In the genomic region with DNA sequence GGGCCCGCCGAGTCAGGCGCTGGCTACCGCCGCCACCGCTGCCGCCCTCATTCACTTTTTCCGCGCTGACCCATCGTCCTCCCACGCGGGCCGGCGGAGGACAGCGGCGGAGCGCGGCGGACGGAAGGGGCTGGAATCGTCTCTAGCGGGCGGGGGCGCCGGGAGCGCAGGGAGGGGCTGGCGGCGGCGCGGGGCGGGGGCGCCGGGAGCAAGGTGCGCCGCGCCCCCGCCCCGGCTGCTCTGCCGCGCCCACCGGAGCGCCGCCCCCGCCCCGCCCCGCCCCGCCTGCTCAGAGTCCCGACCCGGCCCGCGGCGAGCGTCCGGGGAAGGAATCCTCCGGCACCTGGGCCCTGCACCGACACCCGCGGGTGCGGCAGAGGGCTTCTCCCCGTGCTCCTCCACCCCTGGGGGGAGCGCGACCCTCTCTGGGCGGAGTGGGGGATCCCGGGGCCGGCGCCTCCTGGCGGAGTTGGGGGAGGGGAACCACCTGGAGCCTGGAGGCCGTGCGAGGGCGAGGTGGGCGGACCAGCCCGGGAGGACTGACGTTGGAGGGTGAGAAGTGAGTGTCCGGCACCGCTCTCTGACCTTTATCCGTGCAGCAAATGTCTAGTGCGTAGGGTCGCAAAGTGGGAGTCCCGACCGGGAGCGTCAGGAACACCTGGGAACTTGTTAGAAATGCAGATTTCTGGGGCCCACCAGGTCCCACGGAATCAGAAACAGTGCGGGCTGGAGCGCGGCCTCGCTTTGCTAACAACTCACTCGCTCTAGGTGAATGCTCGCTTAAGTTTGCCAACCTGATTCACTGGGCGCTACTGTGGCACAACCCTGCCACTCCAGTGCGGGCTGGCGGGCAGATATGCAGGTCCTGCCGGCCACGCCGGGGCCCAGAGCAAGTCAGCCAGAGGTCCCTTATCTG, we compare ENCODE assay signal across 9 cellular contexts. TPM values are rescaled to one million over a fixed set of nuclear protein-coding genes. Genes with fewer than 3 reads are reported as not detected.
DNase-seq lines count a peak whose midpoint lies in the region; ATAC-seq lines count a peak whose summit lies in the region.
"Had no signal": no experiment of that assay in that cellular context is flagged by ENCODE, and none has a peak within 500 bp of the region (broad histone marks: within the 10 kb centered on the region; RNA-seq: fewer than 3 reads in every experiment).

A gene with protein sequence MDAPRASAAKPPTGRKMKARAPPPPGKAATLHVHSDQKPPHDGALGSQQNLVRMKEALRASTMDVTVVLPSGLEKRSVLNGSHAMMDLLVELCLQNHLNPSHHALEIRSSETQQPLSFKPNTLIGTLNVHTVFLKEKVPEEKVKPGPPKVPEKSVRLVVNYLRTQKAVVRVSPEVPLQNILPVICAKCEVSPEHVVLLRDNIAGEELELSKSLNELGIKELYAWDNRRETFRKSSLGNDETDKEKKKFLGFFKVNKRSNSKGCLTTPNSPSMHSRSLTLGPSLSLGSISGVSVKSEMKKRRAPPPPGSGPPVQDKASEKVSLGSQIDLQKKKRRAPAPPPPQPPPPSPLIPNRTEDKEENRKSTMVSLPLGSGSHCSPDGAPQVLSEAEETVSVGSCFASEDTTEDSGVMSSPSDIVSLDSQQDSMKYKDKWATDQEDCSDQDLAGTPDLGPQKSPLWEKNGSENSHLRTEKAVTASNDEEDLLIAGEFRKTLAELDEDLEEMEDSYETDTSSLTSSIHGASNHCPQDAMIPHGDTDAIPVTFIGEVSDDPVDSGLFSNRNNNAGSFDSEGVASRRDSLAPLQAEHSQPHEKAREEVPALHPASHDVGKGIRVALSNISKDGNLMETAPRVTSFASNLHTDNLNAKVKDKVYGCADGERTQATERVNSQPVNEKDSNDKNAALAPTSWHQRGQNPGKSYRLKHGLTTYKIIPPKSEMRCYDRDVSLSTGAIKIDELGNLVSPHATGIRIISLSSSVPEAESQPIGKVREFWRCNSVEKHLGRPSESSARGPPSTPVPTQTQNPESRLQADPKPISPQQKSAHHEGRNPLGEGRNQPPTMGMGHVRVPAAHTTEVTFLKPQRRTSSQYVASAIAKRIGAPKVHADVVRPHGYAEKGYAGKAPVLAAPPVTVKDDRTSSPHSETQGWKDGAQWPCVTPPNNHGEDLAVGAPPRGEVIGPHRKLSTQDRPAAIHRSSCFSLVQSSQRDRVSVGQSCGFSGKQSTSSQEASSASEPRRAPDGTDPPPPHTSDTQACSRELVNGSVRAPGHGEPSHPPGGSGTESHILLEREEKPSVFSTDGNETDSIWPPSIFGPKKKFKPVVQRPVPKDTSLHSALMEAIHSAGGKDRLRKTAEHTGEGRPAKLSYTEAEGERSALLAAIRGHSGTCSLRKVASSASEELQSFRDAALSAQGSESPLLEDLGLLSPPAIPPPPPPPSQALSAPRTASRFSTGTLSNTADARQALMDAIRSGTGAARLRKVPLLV (minus strand): TSS at position 144 of the 916 bp plus-strand sequence. CDS start 176 bp downstream, outside the sequence.

- H3K27ac ChIP-seq in esophagus (ENCODE audit: low read depth in 2 of 2, low read length in 1 of 2) (peak within 1 kb of the TSS; percentile 70 to 78), Karpas-422 (ENCODE audit: low read length) (no peak within 1 kb of the TSS)
- H3K27ac ChIP-seq in naive thymus-derived CD4-positive, alpha-beta T cell (ENCODE audit: low read depth, low read length), result no peak within 1 kb of the TSS

- H3K4me1 ChIP-seq in esophagus (ENCODE audit: control insufficient read depth in 2 of 2, insufficient read depth in 2 of 2, low read length in 1 of 2), result peaks cover 0 to 5% of the 10 kb centered on the region in 2 donors
- H3K4me1 ChIP-seq in naive thymus-derived CD4-positive, alpha-beta T cell (ENCODE audit: control insufficient read depth in 2 of 2, insufficient read depth in 2 of 2, low read length in 2 of 2), result no peaks in the 10 kb centered on the region
- H3K4me1 ChIP-seq in Karpas-422 (ENCODE audit: low read length), result no peaks in the 10 kb centered on the region

- intact Hi-C loops in naive thymus-derived CD4-positive, alpha-beta T cell (cut with micrococcal nuclease), result no loop called here

- ATAC-seq in naive thymus-derived CD4-positive, alpha-beta T cell, result peak; percentile 29
- no peak for ATAC-seq in GM18519 (IDR thresholded peaks at IDR 0.05; ENCODE audit: low FRiP score, unreplicated experiment)

- H4K20me1 ChIP-seq in Karpas-422 (ENCODE audit: insufficient read depth, low read depth, low read length), result no peaks in the 10 kb centered on the region

- 6% methylated on average over 68 to 94 of the region's 94 CpGs for WGBS in esophagus, 2 donors

- H3K36me3 ChIP-seq in esophagus (ENCODE audit: control insufficient read depth in 2 of 2, insufficient read depth in 2 of 2, low read length in 1 of 2), result no peaks in the 10 kb centered on the region
- no peaks in the 10 kb centered on the region for H3K36me3 ChIP-seq in naive thymus-derived CD4-positive, alpha-beta T cell (ENCODE audit: control insufficient read depth in 2 of 3, insufficient read depth in 3 of 3, low read length in 3 of 3)
- H3K36me3 ChIP-seq in Karpas-422 (ENCODE audit: insufficient read depth, low read length), result no peaks in the 10 kb centered on the region

- H3K9me3 ChIP-seq in esophagus (ENCODE audit: control insufficient read depth in 2 of 2, insufficient read depth in 1 of 2, low read depth in 1 of 2, low read length in 1 of 2), result no peaks in the 10 kb centered on the region
- no peaks in the 10 kb centered on the region for H3K9me3 ChIP-seq in naive thymus-derived CD4-positive, alpha-beta T cell (ENCODE audit: control insufficient read depth in 2 of 3, low read length in 3 of 3)
- H3K9me3 ChIP-seq in Karpas-422 (ENCODE audit: low read length), result no peaks in the 10 kb centered on the region

- no peaks in the 10 kb centered on the region for H3K27me3 ChIP-seq in esophagus (ENCODE audit: control insufficient read depth in 1 of 2, insufficient read depth in 2 of 2, low read length in 2 of 2)
- no peaks in the 10 kb centered on the region for H3K27me3 ChIP-seq in naive thymus-derived CD4-positive, alpha-beta T cell (ENCODE audit: control insufficient read depth in 2 of 2, insufficient read depth in 2 of 2, low read length in 2 of 2)
- no peaks in the 10 kb centered on the region for H3K27me3 ChIP-seq in Karpas-422 (ENCODE audit: low read length)

- H3K9me3 Mint-ChIP-seq in naive thymus-derived CD4-positive, alpha-beta T cell, result no peaks in the 10 kb centered on the region

- CTCF ChIA-PET in naive thymus-derived CD4-positive, alpha-beta T cell (lab: Charles Lee), result no interaction called here

- H3K4me3 ChIP-seq in esophagus (ENCODE audit: low read depth in 1 of 2, low read length in 2 of 2), result peak within 1 kb of the TSS; percentile 70 to 77
- H3K4me3 ChIP-seq in naive thymus-derived CD4-positive, alpha-beta T cell (ENCODE audit: low read length), result no peak within 1 kb of the TSS
- H3K4me3 ChIP-seq in Karpas-422 (ENCODE audit: low read length), result no peak within 1 kb of the TSS

- no peak within 1 kb of the TSS for H3K4me2 ChIP-seq in Karpas-422 (ENCODE audit: low read depth, low read length, poor library complexity, severe bottlenecking)

- peaks cover 42 to 57% (median 48%) of the 10 kb centered on the region in 5 donors for H3K27me3 Mint-ChIP-seq in naive thymus-derived CD4-positive, alpha-beta T cell

- no peaks in the 10 kb centered on the region for H3K9me2 ChIP-seq in Karpas-422 (replicated peaks; ENCODE audit: insufficient read depth, low read length)

- no peaks in the 10 kb centered on the region for H3K36me3 Mint-ChIP-seq in naive thymus-derived CD4-positive, alpha-beta T cell

- H3K9ac ChIP-seq in Karpas-422 (ENCODE audit: low read length), result no peak within 1 kb of the TSS

- DNase-seq in ELF-1 (ENCODE audit: low read depth, low spot score) (peak; percentile 68), NCI-H748 treated with DMSO at 0.1 percent for 48 hours (lab: John Stamatoyannopoulos, UW) (peak; percentile 35), Karpas-422 (no peak), NCI-H524 treated with DMSO at 0.1 percent for 48 hours (lab: John Stamatoyannopoulos, UW) (no peak)
- no peak for DNase-seq in naive thymus-derived CD4-positive, alpha-beta T cell
- DNase-seq in activated effector memory CD4-positive, alpha-beta T cell treated with Interleukin-2 at 50 U/mL for 16 hours, result no peak

- H2AFZ ChIP-seq in Karpas-422 (ENCODE audit: low read length), result no peak within 1 kb of the TSS

- H3K4me1 Mint-ChIP-seq in naive thymus-derived CD4-positive, alpha-beta T cell, result peaks cover 0 to 13% (median 9%) of the 10 kb centered on the region in 7 donors

- peak within 1 kb of the TSS; percentile 17 to 83 (median 58) for H3K4me3 Mint-ChIP-seq in naive thymus-derived CD4-positive, alpha-beta T cell

- H3K27ac Mint-ChIP-seq in naive thymus-derived CD4-positive, alpha-beta T cell, result no peak within 1 kb of the TSS

- POLR2A ChIA-PET in naive thymus-derived CD4-positive, alpha-beta T cell (lab: Charles Lee), result no interaction called here

- H3K79me2 ChIP-seq in Karpas-422 (ENCODE audit: low read length), result no peaks in the 10 kb centered on the region

RNA-seq across cellular contexts. Expression of the gene that starts here (rescaled TPM):
- 1 to 10 TPM; 3.6 to 6.1 TPM for polyA plus RNA-seq in esophagus
- total RNA-seq in naive thymus-derived CD4-positive, alpha-beta T cell, result under 1 TPM in 1 of 5 experiments, not detected in 4; 0.08 TPM
- not detected for polyA plus RNA-seq in naive thymus-derived CD4-positive, alpha-beta T cell
- total RNA-seq in Karpas-422 (2014; rRNA removed; shearing (Covaris generic); ENCODE audit: low replicate concordance), result not detected in 2 replicates
- total RNA-seq: glomerular endothelial cell had no signal

Comparison
In these comparisons a context has a peak if more than half of its experiments do, and no peak if none do; other contexts are left out.
1. RNA of the gene that starts here (polyA plus RNA-seq): 3.6 to 6.1 TPM in esophagus; not detected in naive thymus-derived CD4-positive, alpha-beta T cell; every median in the first group is over 4 times any median in the second.
2. Peak in ATAC-seq in naive thymus-derived CD4-positive, alpha-beta T cell; RNA of the gene not detected or under 1 TPM.
3. DNase-seq: peak in ELF-1 (single experiment) and NCI-H748 treated with DMSO at 0.1 percent for 48 hours (single experiment); none in naive thymus-derived CD4-positive, alpha-beta T cell (0 of 9), Karpas-422 (single experiment), activated effector memory CD4-positive, alpha-beta T cell treated with Interleukin-2 at 50 U/mL for 16 hours (single experiment) and NCI-H524 treated with DMSO at 0.1 percent for 48 hours (single experiment).
4. H3K27ac ChIP-seq: peak in esophagus (2 of 2); none in naive thymus-derived CD4-positive, alpha-beta T cell (single experiment) and Karpas-422 (single experiment).
5. H3K4me3 ChIP-seq: peak in esophagus (2 of 2); none in naive thymus-derived CD4-positive, alpha-beta T cell (single experiment) and Karpas-422 (single experiment).